In the genomic region with DNA sequence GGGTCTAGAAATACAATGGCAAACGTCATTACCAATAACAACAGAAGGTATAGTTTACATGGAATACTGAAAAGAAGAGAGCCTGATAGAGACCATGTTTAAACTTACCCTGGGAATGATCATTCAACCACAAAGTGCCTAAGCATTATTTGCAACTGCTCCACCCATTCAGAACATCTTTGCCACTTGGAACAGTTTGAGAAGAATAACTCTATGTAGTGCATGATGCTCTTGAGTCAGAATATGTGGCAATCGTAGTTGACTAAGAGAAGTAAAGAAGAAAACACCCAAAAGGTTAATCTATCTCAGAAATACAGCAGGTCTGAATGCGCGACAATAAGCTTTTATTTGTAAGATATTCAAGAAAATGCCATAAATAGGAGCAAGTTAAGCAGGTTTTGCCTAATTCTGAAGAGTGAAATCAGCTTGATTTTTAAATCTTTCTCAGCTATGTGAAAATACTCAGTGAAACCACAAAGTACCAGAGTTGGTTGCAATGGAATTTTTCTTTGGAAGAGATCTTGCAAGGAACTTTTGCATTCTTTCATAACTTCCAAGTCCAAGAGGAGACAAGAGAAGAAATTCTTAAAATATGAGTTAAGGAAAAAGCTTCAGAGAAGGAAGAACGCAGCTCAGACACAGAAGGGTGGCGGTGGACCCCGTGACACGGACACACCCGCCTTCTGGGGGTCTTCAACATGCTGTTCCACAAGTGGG, we compare ENCODE assay signal across 12 cellular contexts.
DNase-seq lines count a peak whose midpoint lies in the region; ATAC-seq and TF ChIP-seq lines count a peak whose summit lies in the region.
"Had no signal": no experiment of that assay in that cellular context is flagged by ENCODE, and none has a peak within 500 bp of the region (broad histone marks: within the 10 kb centered on the region; RNA-seq: fewer than 3 reads in every experiment).

No MANE protein-coding gene starts in this region.

- peaks cover 29% of the 10 kb centered on the region for H3K4me1 Mint-ChIP-seq in glutamatergic neuron (ENCODE audit: low read depth, unreplicated experiment)
- peaks cover 4% of the 10 kb centered on the region for H3K4me1 Mint-ChIP-seq in activated CD4-positive, alpha-beta memory T cell treated with anti-CD3 and anti-CD28 coated beads, Interleukin-2, amount 10 ng/mL, durations not matched to agents 7 days and 5 days

- no peak overlapping the region for H3K4me3 Mint-ChIP-seq in glutamatergic neuron (ENCODE audit: unreplicated experiment)
- H3K4me3 Mint-ChIP-seq in activated CD4-positive, alpha-beta memory T cell treated with anti-CD3 and anti-CD28 coated beads, Interleukin-2, amount 10 ng/mL, durations not matched to agents 7 days and 5 days = no peak overlapping the region
- H3K4me3 Mint-ChIP-seq: activated CD8-positive, alpha-beta T cell treated with anti-CD3 and anti-CD28 coated beads, Interleukin-2, amount 10 ng/mL, durations not matched to agents 7 days and 5 days; activated naive CD8-positive, alpha-beta T cell had no signal

- TF ChIP-seq CTCF in AG09309 (IDR thresholded peaks at IDR 0.05; ENCODE audit: control insufficient read depth, insufficient read depth, low read depth, low read length, missing control alignments) = no peak
- no peak for TF ChIP-seq CTCF in glutamatergic neuron (IDR thresholded peaks at IDR 0.05; ENCODE audit: partially characterized antibody, unreplicated experiment)

- POLR2A ChIA-PET in activated CD4-positive, alpha-beta memory T cell treated with anti-CD3 and anti-CD28 coated beads, Interleukin-2, amount 10 ng/mL, durations not matched to agents 7 days and 5 days (lab: Charles Lee) = no interaction called here

- no peaks in the 10 kb centered on the region for H3K36me3 Mint-ChIP-seq in glutamatergic neuron (ENCODE audit: unreplicated experiment)
- no peaks in the 10 kb centered on the region for H3K36me3 Mint-ChIP-seq in activated CD4-positive, alpha-beta memory T cell treated with anti-CD3 and anti-CD28 coated beads, Interleukin-2, amount 10 ng/mL, durations not matched to agents 7 days and 5 days (ENCODE audit: low read depth)

- H3K4me3 ChIP-seq in AG09309 (ENCODE audit: control insufficient read depth, low read depth, low read length) = no peak overlapping the region
- no peak overlapping the region for H3K4me3 ChIP-seq in skeletal muscle cell (ENCODE audit: low read depth, low read length)

- H3K27ac Mint-ChIP-seq in glutamatergic neuron (ENCODE audit: unreplicated experiment) = peak overlapping the region; percentile 8
- no peak overlapping the region for H3K27ac Mint-ChIP-seq in activated CD4-positive, alpha-beta memory T cell treated with anti-CD3 and anti-CD28 coated beads, Interleukin-2, amount 10 ng/mL, durations not matched to agents 7 days and 5 days
- H3K27ac Mint-ChIP-seq: activated CD8-positive, alpha-beta T cell treated with anti-CD3 and anti-CD28 coated beads, Interleukin-2, amount 10 ng/mL, durations not matched to agents 7 days and 5 days; activated naive CD8-positive, alpha-beta T cell had no signal

- H3K27me3 Mint-ChIP-seq in glutamatergic neuron (ENCODE audit: unreplicated experiment) = peaks cover 4% of the 10 kb centered on the region
- no peaks in the 10 kb centered on the region for H3K27me3 Mint-ChIP-seq in activated CD4-positive, alpha-beta memory T cell treated with anti-CD3 and anti-CD28 coated beads, Interleukin-2, amount 10 ng/mL, durations not matched to agents 7 days and 5 days
- H3K27me3 Mint-ChIP-seq: activated naive CD8-positive, alpha-beta T cell had no signal

- ATAC-seq in HG02970 (IDR thresholded peaks at IDR 0.05; ENCODE audit: low FRiP score, unreplicated experiment) = no peak
- ATAC-seq in GM21576 (IDR thresholded peaks at IDR 0.05; ENCODE audit: unreplicated experiment) = no peak
- ATAC-seq: activated CD8-positive, alpha-beta T cell treated with anti-CD3 and anti-CD28 coated beads, Interleukin-2, amount 10 ng/mL, durations not matched to agents 7 days and 5 days had no signal

- DNase-seq in AG09309 (ENCODE audit: low read depth) (peak; percentile 62), astrocyte of the hippocampus (ENCODE audit: low read depth, low spot score) (peak; percentile 70), glutamatergic neuron (no peak), skeletal muscle cell (ENCODE audit: low read depth) (peak; percentile 43), erythroblast (lab: John Stamatoyannopoulos, UW) (no peak)
- no peak for DNase-seq in activated CD4-positive, alpha-beta memory T cell treated with anti-CD3 and anti-CD28 coated beads, Interleukin-2, amount 10 ng/mL, durations not matched to agents 7 days and 5 days
- DNase-seq: activated CD8-positive, alpha-beta T cell treated with anti-CD3 and anti-CD28 coated beads, Interleukin-2, amount 10 ng/mL, durations not matched to agents 7 days and 5 days; BE2C; NCI-H187 treated with DMSO at 0.1 percent for 48 hours had no signal

- H3K9me3 Mint-ChIP-seq in glutamatergic neuron (ENCODE audit: unreplicated experiment) = peaks cover 4% of the 10 kb centered on the region
- H3K9me3 Mint-ChIP-seq in activated CD4-positive, alpha-beta memory T cell treated with anti-CD3 and anti-CD28 coated beads, Interleukin-2, amount 10 ng/mL, durations not matched to agents 7 days and 5 days = no peaks in the 10 kb centered on the region

- CTCF ChIA-PET in activated CD4-positive, alpha-beta memory T cell treated with anti-CD3 and anti-CD28 coated beads, Interleukin-2, amount 10 ng/mL, durations not matched to agents 7 days and 5 days (lab: Charles Lee) = interaction anchor here (1.4 kb wide), 1 partner anchor 72 kb away, joined by 3 read pairs; no protein-coding TSS in a partner anchor

- TF ChIP-seq POLR2A in erythroblast (IDR thresholded peaks at IDR 0.05; ENCODE audit: low read length) = no peak

Comparison
In these comparisons a context has a peak if more than half of its experiments do, and no peak if none do; other contexts are left out.
1. DNase-seq: peak in AG09309 (single experiment), astrocyte of the hippocampus (single experiment) and skeletal muscle cell (single experiment); none in glutamatergic neuron (single experiment), erythroblast (0 of 2) and activated CD4-positive, alpha-beta memory T cell treated with anti-CD3 and anti-CD28 coated beads, Interleukin-2, amount 10 ng/mL, durations not matched to agents 7 days and 5 days (single experiment).